ENCODE assay signal across 24 cellular contexts in genomic region chr4:176287546-176287945, GRCh38.
"Had no signal": no experiment of that assay in that cellular context is flagged by ENCODE, and none has a peak within 500 bp of the region (broad histone marks: within the 10 kb centered on the region; RNA-seq: fewer than 3 reads in every experiment).

No MANE protein-coding gene starts in this region.

- DNase-seq: activated B cell treated with CpG ODN at 0.5 μM for 24 hours; activated CD4-positive, alpha-beta memory T cell treated with anti-CD3 and anti-CD28 coated beads for 36 hours; activated CD4-positive, alpha-beta T cell treated with anti-CD3 and anti-CD28 coated beads for 48 hours; activated CD4-positive, alpha-beta T cell treated with anti-CD3 and anti-CD28 coated beads, Interleukin-2, amount 50 U/mL, for 1 hour; activated CD8-positive, alpha-beta memory T cell treated with anti-CD3 and anti-CD28 coated beads, Interleukin-2, amount 10 ng/mL, durations not matched to agents 7 days and 5 days; activated CD8-positive, alpha-beta memory T cell treated with anti-CD3 and anti-CD28 coated beads, Interleukin-2, amount 50 U/mL, for 4 hours; activated CD8-positive, alpha-beta T cell treated with anti-CD3 and anti-CD28 coated beads, Interleukin-2, amount 10 ng/mL, durations not matched to agents 7 days and 5 days; activated gamma-delta T cell; activated naive CD4-positive, alpha-beta T cell; activated naive CD4-positive, alpha-beta T cell treated with anti-CD3 and anti-CD28 coated beads, Interleukin-2, amount 10 ng/mL, durations not matched to agents 7 days and 5 days; activated naive CD8-positive, alpha-beta T cell treated with anti-CD3 and anti-CD28 coated beads, Interleukin-2, amount 10 ng/mL, durations not matched to agents 7 days and 5 days; activated T-cell treated with anti-CD3 and anti-CD28 coated beads for 4 hours; activated T-cell treated with anti-CD3 and anti-CD28 coated beads, Interleukin-2, amount 50 U/mL, for 24 hours; activated T-cell treated with anti-CD3 and anti-CD28 coated beads, Interleukin-2, amount 50 U/mL, for 72 hours; effector memory CD4-positive, alpha-beta T cell; endodermal cell; head of caudate nucleus; T-helper 1 cell; T-helper 17 cell; T1000; WERI-Rb-1 had no signal

- ATAC-seq: activated CD4-positive, CD25-positive, alpha-beta regulatory T cell treated with anti-CD3 and anti-CD28 coated beads, Interleukin-2, amount 50 U/mL, for 24 hours; activated CD8-positive, alpha-beta memory T cell treated with anti-CD3 and anti-CD28 coated beads, Interleukin-2, amount 10 ng/mL, durations not matched to agents 7 days and 5 days; activated CD8-positive, alpha-beta T cell treated with anti-CD3 and anti-CD28 coated beads, Interleukin-2, amount 10 ng/mL, durations not matched to agents 7 days and 5 days; activated naive CD4-positive, alpha-beta T cell treated with anti-CD3 and anti-CD28 coated beads, Interleukin-2, amount 50 U/mL, for 72 hours; activated T-cell treated with anti-CD3 and anti-CD28 coated beads, Interleukin-2, amount 50 U/mL, for 72 hours; esophagus mucosa; T-helper 17 cell had no signal
